17 cellular contexts compared by ENCODE assay signal in genomic region chr1:27439150-27439549, GRCh38. TPM values are rescaled to one million over a fixed set of nuclear protein-coding genes. Genes with fewer than 3 reads are reported as not detected.
DNase-seq lines count a peak whose midpoint lies in the region; ATAC-seq, FAIRE-seq and TF ChIP-seq lines count a peak whose summit lies in the region.
"Had no signal": no experiment of that assay in that cellular context is flagged by ENCODE, and none has a peak within 500 bp of the region (broad histone marks: within the 10 kb centered on the region; RNA-seq: fewer than 3 reads in every experiment).

No MANE protein-coding gene starts in this region.

- no peak for TF ChIP-seq POLR2A in K562 (conservative IDR thresholded peaks at IDR 0.05)

- H2AFZ ChIP-seq in KMS-11 (ENCODE audit: low read depth) = no peak overlapping the region
- no peak overlapping the region for H2AFZ ChIP-seq in K562 (ENCODE audit: low read depth, low read length)

- intact Hi-C loops in K562 (cut with micrococcal nuclease) = no loop called here

- H3K27ac ChIP-seq in CD4-positive, CD25-positive, alpha-beta regulatory T cell (ENCODE audit: insufficient read depth, low read length, poor library complexity, severe bottlenecking) = peak overlapping the region; percentile 39
- H3K27ac ChIP-seq in KMS-11 (peak overlapping the region; percentile 29; the same call in 1 of the 2 replicates), K562 (ENCODE audit: extremely low read depth, low read depth, low read length) (no peak overlapping the region), neutrophil (peak overlapping the region; percentile 86)
- H3K27ac ChIP-seq: C4-2B had no signal

- DNase-seq in CD4-positive, CD25-positive, alpha-beta regulatory T cell = no peak
- DNase-seq in K562 (ENCODE audit: extremely low read depth in 1 of 4, low spot score in 3 of 4) = no peak
- DNase-seq in AG08395 (ENCODE audit: low spot score) = no peak
- DNase-seq: activated naive CD4-positive, alpha-beta T cell; NCI-H1092; NCI-H2171 treated with DMSO at 0.1 percent for 48 hours; T-helper 9 cell had no signal

- H3K9ac ChIP-seq in KMS-11 (no peak overlapping the region), K562 (ENCODE audit: insufficient read depth in 1 of 2, low read depth in 2 of 2, low read length in 2 of 2) (no peak overlapping the region)

- POLR2A ChIA-PET in K562 (lab: Yijun Ruan, JAX) = interaction anchor here (0.5 to 3.6 kb wide), 11 partner anchors 8 to 755 kb away, joined by 3 to 14 read pairs (median 4); no protein-coding TSS in a partner anchor

- peak overlapping the region; percentile 82 for H3K4me3 ChIP-seq in CD4-positive, CD25-positive, alpha-beta regulatory T cell (ENCODE audit: low read depth, low read length)
- H3K4me3 ChIP-seq in KMS-11 (IDR thresholded peaks at IDR 0.05; ENCODE audit: insufficient read depth, low read depth, low read length) (no peak overlapping the region), K562 (no peak overlapping the region), neutrophil (ENCODE audit: low read depth in 1 of 2, low read length in 1 of 2) (no peak overlapping the region)
- H3K4me3 ChIP-seq: HAP-1 had no signal

- H3K4me3 Mint-ChIP-seq in CD4-positive, CD25-positive, alpha-beta regulatory T cell = peak overlapping the region in 3 of 4 donors; percentile 46 to 61 (median 47)

- no peak for ATAC-seq in CD4-positive, CD25-positive, alpha-beta regulatory T cell (ENCODE audit: low read depth in 2 of 2)
- ATAC-seq in K562 (no peak), HG02970 (IDR thresholded peaks at IDR 0.05; ENCODE audit: low FRiP score, unreplicated experiment) (no peak), HG03039 (IDR thresholded peaks at IDR 0.05; ENCODE audit: unreplicated experiment) (no peak)

- TF ChIP-seq EP300 in K562 (IDR thresholded peaks at IDR 0.05; ENCODE audit: low read length) = no peak

- TF ChIP-seq CTCF in KMS-11 (conservative IDR thresholded peaks at IDR 0.05; ENCODE audit: low read depth, low read length) (no peak), K562 (IDR thresholded peaks at IDR 0.05 in 2 of 3, conservative IDR thresholded peaks at IDR 0.05 in 1 of 3; ENCODE audit: insufficient read depth in 2 of 3, low read depth in 1 of 3, low read length in 3 of 3) (no peak), neutrophil (IDR thresholded peaks at IDR 0.05) (no peak)

- H3K36me3 Mint-ChIP-seq in CD4-positive, CD25-positive, alpha-beta regulatory T cell = peaks cover 10% of the 10 kb centered on the region

- peaks cover 27 to 73% (median 56%) of the 10 kb centered on the region in 4 donors for H3K4me1 Mint-ChIP-seq in CD4-positive, CD25-positive, alpha-beta regulatory T cell

- no TSS peak for BruUV-seq in K562 (replicated peaks; lab: Mats Ljungman, UMichigan)

- no peaks in the 10 kb centered on the region for H3K9me3 Mint-ChIP-seq in CD4-positive, CD25-positive, alpha-beta regulatory T cell

- H3K79me2 ChIP-seq in KMS-11 (ENCODE audit: insufficient read depth, low read depth) (peaks cover 30% of the 10 kb centered on the region; the same call in 1 of the 2 replicates), K562 (ENCODE audit: control insufficient read depth, insufficient read depth, low read length) (peaks cover 77% of the 10 kb centered on the region)

- TF ChIP-seq RAD21 in K562 (CRISPR knock-in tag; conservative IDR thresholded peaks at IDR 0.05 in 1 of 2, IDR thresholded peaks at IDR 0.05 in 1 of 2) = no peak

- CTCF ChIA-PET in K562 (lab: Yijun Ruan, JAX; ENCODE audit: low intra/inter-chr PET ratio) = interaction anchor here (0.5 kb wide), 1 partner anchor 108 kb away, joined by 3 read pairs; no protein-coding TSS in a partner anchor

- H4K20me1 ChIP-seq in KMS-11 (ENCODE audit: insufficient read depth) = 0 out of 2 replicates have a peak, but pooled peaks cover 4% of the 10 kb centered on the region
- peaks cover 19% of the 10 kb centered on the region for H4K20me1 ChIP-seq in K562 (replicated peaks; ENCODE audit: control insufficient read depth, insufficient read depth, low read length)

- no peaks in the 10 kb centered on the region for H3K9me1 ChIP-seq in K562 (ENCODE audit: control insufficient read depth, insufficient read depth, low read length)

- no peaks in the 10 kb centered on the region for H3K27me3 ChIP-seq in CD4-positive, CD25-positive, alpha-beta regulatory T cell (ENCODE audit: control insufficient read depth, insufficient read depth, low read length)
- no peaks in the 10 kb centered on the region for H3K27me3 ChIP-seq in KMS-11 (ENCODE audit: insufficient read depth, low read depth)
- H3K27me3 ChIP-seq in K562 (ENCODE audit: control insufficient read depth in 2 of 2, insufficient read depth in 2 of 2, low read length in 2 of 2) = no peaks in the 10 kb centered on the region
- no peaks in the 10 kb centered on the region for H3K27me3 ChIP-seq in neutrophil

- H3K9me3 ChIP-seq in CD4-positive, CD25-positive, alpha-beta regulatory T cell (ENCODE audit: control insufficient read depth in 2 of 2, low read length in 2 of 2) = no peaks in the 10 kb centered on the region
- H3K9me3 ChIP-seq in K562 (replicated peaks; ENCODE audit: control insufficient read depth, insufficient read depth, low read depth, low read length) (no peaks in the 10 kb centered on the region), neutrophil (no peaks in the 10 kb centered on the region)
- H3K9me3 ChIP-seq: HAP-1 had no signal

- in situ Hi-C loops in K562 (cut with MboI) = no loop called here

- peak overlapping the region; percentile 65 to 87 (median 69) for H3K27ac Mint-ChIP-seq in CD4-positive, CD25-positive, alpha-beta regulatory T cell

- H3K36me3 ChIP-seq in CD4-positive, CD25-positive, alpha-beta regulatory T cell (ENCODE audit: control insufficient read depth, insufficient read depth, low read length) = peaks cover 7% of the 10 kb centered on the region
- H3K36me3 ChIP-seq in KMS-11 (ENCODE audit: insufficient read depth) = no peaks in the 10 kb centered on the region
- H3K36me3 ChIP-seq in K562 (ENCODE audit: control insufficient read depth, insufficient read depth, low read length) = peaks cover 17% of the 10 kb centered on the region; the same call in 2 of the 3 replicates
- peaks cover 16% of the 10 kb centered on the region for H3K36me3 ChIP-seq in neutrophil

- no peak for FAIRE-seq in K562 (lab: Jason Lieb, UNC)
- FAIRE-seq: bronchial epithelial cell, GM12892, urothelium cell line had no signal

- peaks cover 58% of the 10 kb centered on the region for H3K4me1 ChIP-seq in CD4-positive, CD25-positive, alpha-beta regulatory T cell (ENCODE audit: control insufficient read depth, insufficient read depth, low read length, poor library complexity, severe bottlenecking)
- H3K4me1 ChIP-seq in KMS-11 (ENCODE audit: low read depth, poor library complexity, severe bottlenecking) (peaks cover 40% of the 10 kb centered on the region), K562 (replicated peaks in 1 of 2; ENCODE audit: control insufficient read depth in 2 of 2, insufficient read depth in 2 of 2, low read length in 2 of 2) (peaks cover 10 to 37% of the 10 kb centered on the region in 2 experiments), neutrophil (ENCODE audit: control insufficient read depth in 1 of 2, insufficient read depth in 1 of 2, low read depth in 1 of 2, low read length in 1 of 2) (peaks cover 49 to 51% of the 10 kb centered on the region in 2 experiments)

- 13% methylated on average over 2 of the region's 2 CpGs for WGBS in K562 (ENCODE audit: insufficient coverage, low coverage, missing lambda C conversion rate)

- peak overlapping the region; percentile 13; the same call in 1 of the 2 replicates for H3K4me2 ChIP-seq in KMS-11
- no peak overlapping the region for H3K4me2 ChIP-seq in K562 (ENCODE audit: insufficient read depth, low read length)

- H3K27me3 Mint-ChIP-seq in CD4-positive, CD25-positive, alpha-beta regulatory T cell = no peaks in the 10 kb centered on the region

RNA-seq across cellular contexts. Expression of gene GPR3, which starts 46.7 kb away (rescaled TPM):
- 0.47 TPM for total RNA-seq in CD4-positive, CD25-positive, alpha-beta regulatory T cell
- under 1 TPM in 2 of 4 donors, not detected in 2; 0.07 to 0.21 TPM for polyA plus RNA-seq in CD4-positive, CD25-positive, alpha-beta regulatory T cell
- 14.5 and 40.1 TPM in 2 replicates for total RNA-seq in K562 (2011; cell fraction: chromatin; rRNA removed; ENCODE audit: low replicate concordance)
- total RNA-seq in K562 (2011; cell fraction: nucleolus; rRNA removed) = 36.8 and 39.4 TPM in 2 replicates
- total RNA-seq in K562 (2011; cell fraction: nucleoplasm; rRNA removed) = 27.8 and 27.9 TPM in 2 replicates
- 3.7 and 6.2 TPM in 2 replicates for total RNA-seq in K562 (2014; rRNA removed)
- 2.9 and 3.4 TPM in 2 replicates for total RNA-seq in K562 (2014; rRNA removed; fragmentation: Illumina TruSeq; extraction: Trizol)
- 3.5 and 3.7 TPM in 2 replicates for total RNA-seq in K562 (2015; rRNA removed; fragmentation: Illumina TruSeq; extraction: Trizol)
- 10.9 and 11.0 TPM in 2 replicates for total RNA-seq in K562 (2021)
- polyA plus RNA-seq in K562 (2011; rRNA removed) = 8.2 and 19.3 TPM in 2 replicates
- polyA plus RNA-seq in K562 (2011; cell fraction: cytosol; rRNA removed) = 26.0 and 34.4 TPM in 2 replicates
- 68.2 and 75.5 TPM in 2 replicates for polyA plus RNA-seq in K562 (2011; cell fraction: nucleus; rRNA removed)
- polyA plus RNA-seq in K562 (2012) = 10.0 and 10.7 TPM in 2 replicates
- polyA plus RNA-seq in K562 (2014; fragmentation: Illumina TruSeq; extraction: Trizol) = 10.1 and 11.6 TPM in 2 replicates
- polyA plus RNA-seq in K562 (2014; fragmentation: Nextera tagmentation; extraction: Ambion mirVana) = under 1 TPM; 0.24 to 0.59 TPM
- 11.5 and 14.9 TPM in 2 replicates for polyA plus RNA-seq in K562 (2014; rRNA removed)
- polyA minus RNA-seq in K562 (2011; rRNA and poly(A)+ RNA removed) = 8.0 and 9.3 TPM in 2 replicates
- polyA minus RNA-seq in K562 (2011; cell fraction: cytosol; rRNA and poly(A)+ RNA removed) = 7.3 and 7.9 TPM in 2 replicates
- polyA minus RNA-seq in K562 (2011; cell fraction: nucleus; rRNA and poly(A)+ RNA removed) = 11.1 and 11.6 TPM in 2 replicates
- total RNA-seq: bronchial epithelial cell had no signal

RNA-seq across cellular contexts. Expression of gene WASF2, which starts 50.8 kb away (rescaled TPM):
- 175 TPM for total RNA-seq in CD4-positive, CD25-positive, alpha-beta regulatory T cell
- polyA plus RNA-seq in CD4-positive, CD25-positive, alpha-beta regulatory T cell = 10 to 100 TPM; 55.3 to 85.3 (median 61.8) TPM
- 60.7 and 84.8 TPM in 2 replicates for total RNA-seq in K562 (2011; cell fraction: chromatin; rRNA removed; ENCODE audit: low replicate concordance)
- total RNA-seq in K562 (2011; cell fraction: nucleolus; rRNA removed) = 47.0 and 48.4 TPM in 2 replicates
- 68.6 and 84.8 TPM in 2 replicates for total RNA-seq in K562 (2011; cell fraction: nucleoplasm; rRNA removed)
- total RNA-seq in K562 (2014; rRNA removed) (21.3 and 29.6 TPM in 2 replicates), K562 (2014; rRNA removed; fragmentation: Illumina TruSeq; extraction: Trizol) (31.2 and 40.7 TPM in 2 replicates), K562 (2015; rRNA removed; fragmentation: Illumina TruSeq; extraction: Trizol) (26.1 and 29.2 TPM in 2 replicates), K562 (2021) (139 and 163 TPM in 2 replicates)
- polyA plus RNA-seq in K562 (2011; rRNA removed) (41.5 and 104 TPM in 2 replicates), K562 (2014; fragmentation: Illumina TruSeq; extraction: Trizol) (109 and 115 TPM in 2 replicates), K562 (2014; fragmentation: Nextera tagmentation; extraction: Ambion mirVana) (1 to 10 TPM; 8.2 to 9.7 TPM), K562 (2014; rRNA removed) (51.3 and 56.8 TPM in 2 replicates)
- polyA plus RNA-seq in K562 (2011; cell fraction: cytosol; rRNA removed) = 45.0 and 57.5 TPM in 2 replicates
- polyA plus RNA-seq in K562 (2011; cell fraction: nucleus; rRNA removed) = 49.0 and 54.9 TPM in 2 replicates
- polyA plus RNA-seq in K562 (2012) = 84.9 and 101 TPM in 2 replicates
- polyA minus RNA-seq in K562 (2011; rRNA and poly(A)+ RNA removed) = 49.4 and 58.2 TPM in 2 replicates
- polyA minus RNA-seq in K562 (2011; cell fraction: cytosol; rRNA and poly(A)+ RNA removed) = 68.3 and 88.6 TPM in 2 replicates
- 15.8 and 27.9 TPM in 2 replicates for polyA minus RNA-seq in K562 (2011; cell fraction: nucleus; rRNA and poly(A)+ RNA removed)

RNA-seq across cellular contexts. Expression of gene CD164L2, which starts 56.0 kb away (rescaled TPM):
- total RNA-seq in CD4-positive, CD25-positive, alpha-beta regulatory T cell = not detected
- not detected for polyA plus RNA-seq in CD4-positive, CD25-positive, alpha-beta regulatory T cell
- 2.6 and 7.4 TPM in 2 replicates for total RNA-seq in K562 (2011; cell fraction: chromatin; rRNA removed; ENCODE audit: low replicate concordance)
- 5.0 and 5.4 TPM in 2 replicates for total RNA-seq in K562 (2011; cell fraction: nucleolus; rRNA removed)
- total RNA-seq in K562 (2011; cell fraction: nucleoplasm; rRNA removed) = 5.1 and 5.8 TPM in 2 replicates
- total RNA-seq in K562 (2014; rRNA removed) = 0.29 and 0.45 TPM in 2 replicates
- 0.18 TPM in 1 of 2 replicates, not detected in the other for total RNA-seq in K562 (2014; rRNA removed; fragmentation: Illumina TruSeq; extraction: Trizol)
- 0.14 and 0.19 TPM in 2 replicates for total RNA-seq in K562 (2015; rRNA removed; fragmentation: Illumina TruSeq; extraction: Trizol)
- total RNA-seq in K562 (2021) = 0.49 and 0.72 TPM in 2 replicates
- 0.92 and 2.8 TPM in 2 replicates for polyA plus RNA-seq in K562 (2011; rRNA removed)
- polyA plus RNA-seq in K562 (2011; cell fraction: cytosol; rRNA removed) = 0.92 and 1.2 TPM in 2 replicates
- polyA plus RNA-seq in K562 (2011; cell fraction: nucleus; rRNA removed) = 15.3 and 19.6 TPM in 2 replicates
- polyA plus RNA-seq in K562 (2012) = 1.2 and 1.7 TPM in 2 replicates
- 0.31 and 0.65 TPM in 2 replicates for polyA plus RNA-seq in K562 (2014; fragmentation: Illumina TruSeq; extraction: Trizol)
- under 1 TPM in 1 of 2 experiments, not detected in 1; 0.08 TPM for polyA plus RNA-seq in K562 (2014; fragmentation: Nextera tagmentation; extraction: Ambion mirVana)
- 0.63 and 0.91 TPM in 2 replicates for polyA plus RNA-seq in K562 (2014; rRNA removed)
- polyA minus RNA-seq in K562 (2011; rRNA and poly(A)+ RNA removed) = 0.28 and 0.57 TPM in 2 replicates
- polyA minus RNA-seq in K562 (2011; cell fraction: cytosol; rRNA and poly(A)+ RNA removed) = not detected in 2 replicates
- polyA minus RNA-seq in K562 (2011; cell fraction: nucleus; rRNA and poly(A)+ RNA removed) = 1.1 and 2.4 TPM in 2 replicates
- total RNA-seq: fibroblast of villous mesenchyme had no signal
